In the genomic region with DNA sequence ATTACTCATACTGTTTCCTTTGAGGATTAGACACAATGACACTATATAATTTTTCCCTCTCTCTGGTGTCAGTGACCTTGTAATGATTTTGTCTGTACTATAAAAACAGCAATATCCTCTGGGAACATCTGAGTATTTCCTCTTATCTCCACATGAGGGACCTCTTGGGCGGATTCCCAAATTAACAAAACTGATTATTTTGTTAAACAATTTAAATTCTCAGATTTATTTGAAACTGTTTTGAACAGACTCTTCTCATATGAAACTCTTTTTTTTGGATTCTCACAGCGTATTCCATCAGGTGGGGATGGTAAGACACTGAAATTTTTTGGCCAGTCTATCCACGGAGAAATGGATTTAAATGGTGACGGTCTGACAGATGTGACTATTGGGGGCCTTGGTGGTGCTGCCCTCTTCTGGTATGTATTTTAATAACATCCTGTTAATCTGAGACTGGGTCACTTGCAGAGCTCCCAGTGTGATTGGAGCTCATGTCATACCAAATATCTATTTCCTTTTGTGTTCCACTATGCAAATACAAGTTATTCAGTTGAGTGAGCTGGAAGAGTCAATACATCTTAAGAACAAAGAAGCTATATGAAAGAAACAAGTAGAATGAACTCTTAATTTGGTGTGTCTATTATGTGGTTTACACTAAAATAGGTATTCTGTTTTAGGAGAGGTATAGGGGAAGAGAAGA, we compare ENCODE assay signal across 8 cellular contexts.
DNase-seq lines count a peak whose midpoint lies in the region; ATAC-seq, FAIRE-seq and TF ChIP-seq lines count a peak whose summit lies in the region.

No MANE protein-coding gene starts in this region.

- H3K4me1 Mint-ChIP-seq in activated naive CD4-positive, alpha-beta T cell treated with anti-CD3 and anti-CD28 coated beads, Interleukin-2, amount 10 ng/mL, durations not matched to agents 7 days and 5 days, result peaks cover 5% of the 10 kb centered on the region

- H3K36me3 ChIP-seq in RWPE2 (ENCODE audit: low read depth), result no peaks in the 10 kb centered on the region

- peak overlapping the region; percentile 27 for H3K4me3 ChIP-seq in RWPE2 (ENCODE audit: severe bottlenecking)

- no peak overlapping the region for H3K27ac ChIP-seq in RWPE2 (ENCODE audit: poor library complexity, severe bottlenecking)

- no peaks in the 10 kb centered on the region for H3K27me3 Mint-ChIP-seq in activated naive CD4-positive, alpha-beta T cell treated with anti-CD3 and anti-CD28 coated beads, Interleukin-2, amount 10 ng/mL, durations not matched to agents 7 days and 5 days

- no peak for TF ChIP-seq POLR2A in H54 (IDR thresholded peaks at IDR 0.05; ENCODE audit: low read depth, low read length)

- H3K27me3 ChIP-seq in RWPE2 (ENCODE audit: insufficient read depth, poor library complexity, severe bottlenecking), result no peaks in the 10 kb centered on the region

- H3K4me3 Mint-ChIP-seq in activated naive CD4-positive, alpha-beta T cell treated with anti-CD3 and anti-CD28 coated beads, Interleukin-2, amount 10 ng/mL, durations not matched to agents 7 days and 5 days, result peak overlapping the region; percentile 33

- CTCF ChIA-PET in activated naive CD4-positive, alpha-beta T cell treated with anti-CD3 and anti-CD28 coated beads, Interleukin-2, amount 10 ng/mL, durations not matched to agents 7 days and 5 days (lab: Charles Lee), result interaction anchor here (0.5 to 3.3 kb wide), 19 partner anchors 10 to 560 kb away, joined by 3 to 36 read pairs (median 4); a partner anchor contains a TSS

- H3K9me3 ChIP-seq in RWPE2 (ENCODE audit: severe bottlenecking), result no peaks in the 10 kb centered on the region

- no peak overlapping the region for H3K27ac Mint-ChIP-seq in activated naive CD4-positive, alpha-beta T cell treated with anti-CD3 and anti-CD28 coated beads, Interleukin-2, amount 10 ng/mL, durations not matched to agents 7 days and 5 days

- H3K4me1 ChIP-seq in RWPE2 (ENCODE audit: insufficient read depth, poor library complexity, severe bottlenecking), result no peaks in the 10 kb centered on the region

- H3K9me3 Mint-ChIP-seq in activated naive CD4-positive, alpha-beta T cell treated with anti-CD3 and anti-CD28 coated beads, Interleukin-2, amount 10 ng/mL, durations not matched to agents 7 days and 5 days, result no peaks in the 10 kb centered on the region

- peak; percentile 100 for TF ChIP-seq CTCF in RWPE2 (IDR thresholded peaks at IDR 0.05; ENCODE audit: poor library complexity, severe bottlenecking)

- no peaks in the 10 kb centered on the region for H3K36me3 Mint-ChIP-seq in activated naive CD4-positive, alpha-beta T cell treated with anti-CD3 and anti-CD28 coated beads, Interleukin-2, amount 10 ng/mL, durations not matched to agents 7 days and 5 days

- peak; percentile 59 for DNase-seq in GM04504 (ENCODE audit: low read depth)
- DNase-seq in H54 (ENCODE audit: insufficient read length, low spot score), result peak; percentile 11
- DNase-seq in LHCN-M2 (ENCODE audit: low read depth), result peak; percentile 74
- no peak for DNase-seq in RWPE2 (ENCODE audit: low spot score)
- DNase-seq in activated naive CD4-positive, alpha-beta T cell treated with anti-CD3 and anti-CD28 coated beads, Interleukin-2, amount 10 ng/mL, durations not matched to agents 7 days and 5 days, result peak; percentile 51
- DNase-seq in glomerular visceral epithelial cell (ENCODE audit: extremely low spot score), result peak; percentile 85
- DNase-seq in pons (ENCODE audit: low spot score), result peak; percentile 85
- DNase-seq in OCI-M2 (lab: John Stamatoyannopoulos, UW; ENCODE audit: unreplicated experiment), result no peak

- ATAC-seq in RWPE2 (ENCODE audit: low read depth), result peak; percentile 94

- FAIRE-seq in H54 (lab: Jason Lieb, UNC), result peak; percentile 79

Comparison
In these comparisons a context has a peak if more than half of its experiments do, and no peak if none do; other contexts are left out.
1. DNase-seq: peak in GM04504 (single experiment), H54 (single experiment), LHCN-M2 (single experiment), activated naive CD4-positive, alpha-beta T cell treated with anti-CD3 and anti-CD28 coated beads, Interleukin-2, amount 10 ng/mL, durations not matched to agents 7 days and 5 days (single experiment), glomerular visceral epithelial cell (single experiment) and pons (single experiment); none in RWPE2 (single experiment) and OCI-M2 (single experiment).